9 cellular contexts compared by ENCODE assay signal in the genomic region with DNA sequence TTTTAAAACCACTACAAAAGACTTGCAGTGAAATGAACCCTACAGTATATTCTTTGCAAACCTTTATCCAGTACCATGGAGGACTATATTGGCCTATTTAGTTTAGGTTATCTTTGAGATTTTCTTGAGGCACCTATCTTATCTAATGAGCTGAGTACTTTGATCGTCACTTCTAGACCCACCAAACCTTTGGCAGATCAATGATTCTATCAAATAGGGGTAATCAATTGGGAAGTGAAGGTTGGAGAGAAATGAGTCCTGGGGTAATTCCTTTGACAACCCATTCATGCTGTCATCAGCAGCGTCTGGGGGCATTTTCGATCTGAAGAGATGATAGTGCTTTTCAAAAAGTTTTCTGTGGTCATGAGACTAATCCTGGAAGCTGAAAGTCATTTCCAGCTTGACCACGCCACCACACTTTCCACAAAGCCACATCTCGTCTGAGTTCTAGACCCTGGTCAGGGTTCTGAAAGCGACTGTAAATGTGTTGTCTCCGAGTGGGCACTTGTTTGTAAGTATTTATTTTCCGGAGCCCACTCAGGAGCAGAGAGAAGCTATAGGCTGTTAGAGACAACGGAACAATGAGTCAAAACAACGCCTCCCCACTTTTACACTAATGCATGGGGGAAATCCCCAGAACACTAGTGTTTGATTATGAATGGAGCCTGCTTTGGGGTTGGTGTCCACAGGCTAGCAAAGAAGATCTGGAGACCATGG.
DNase-seq lines count a peak whose midpoint lies in the region; ATAC-seq and FAIRE-seq lines count a peak whose summit lies in the region.
"Had no signal": no experiment of that assay in that cellular context is flagged by ENCODE, and none has a peak within 500 bp of the region (broad histone marks: within the 10 kb centered on the region; RNA-seq: fewer than 3 reads in every experiment).

No MANE protein-coding gene starts in this region.

- peaks cover 48 to 70% of the 10 kb centered on the region in 2 donors for H3K36me3 Mint-ChIP-seq in stimulated activated naive B cell treated with anti-CD40 and anti-IgM and Interleukin-4, amounts not matched to agents 10 μg/mL and 1 μg/mL and 100 μg/mL, for 72 hours

- peak overlapping the region; percentile 86 for H3K27ac Mint-ChIP-seq in stimulated activated naive B cell treated with anti-CD40 and anti-IgM and Interleukin-4, amounts not matched to agents 10 μg/mL and 1 μg/mL and 100 μg/mL, for 72 hours
- H3K27ac Mint-ChIP-seq: HFFc6 had no signal

- ATAC-seq in GM19467 (IDR thresholded peaks at IDR 0.05; ENCODE audit: unreplicated experiment) (peak; percentile 30), HG03439 (IDR thresholded peaks at IDR 0.05; ENCODE audit: unreplicated experiment) (peak; percentile 40)
- peak; percentile 69 to 75 for ATAC-seq in stimulated activated naive B cell treated with anti-CD40 and anti-IgM and Interleukin-4, amounts not matched to agents 10 μg/mL and 1 μg/mL and 100 μg/mL, for 72 hours (replicated peaks)
- ATAC-seq: T-cell had no signal

- FAIRE-seq in RCC 7860 (lab: Jason Lieb, UNC): no peak

- H3K4me3 Mint-ChIP-seq in stimulated activated naive B cell treated with anti-CD40 and anti-IgM and Interleukin-4, amounts not matched to agents 10 μg/mL and 1 μg/mL and 100 μg/mL, for 72 hours: peak overlapping the region; percentile 31 to 67
- H3K4me3 Mint-ChIP-seq: HFFc6, T-cell had no signal

- H3K9me3 Mint-ChIP-seq in stimulated activated naive B cell treated with anti-CD40 and anti-IgM and Interleukin-4, amounts not matched to agents 10 μg/mL and 1 μg/mL and 100 μg/mL, for 72 hours: no peaks in the 10 kb centered on the region
- H3K9me3 Mint-ChIP-seq: HFFc6, T-cell had no signal

- peak; percentile 67 for DNase-seq in activated T-helper 9 cell treated with anti-CD3 and anti-CD28 coated beads, Interleukin-2, amount 50 U/mL, for 16 hours (ENCODE audit: low read depth)
- DNase-seq in stimulated activated naive B cell treated with anti-CD40 and anti-IgM and Interleukin-4, amounts not matched to agents 10 μg/mL and 1 μg/mL and 100 μg/mL, for 72 hours: peak; percentile 79
- DNase-seq in RCC 7860 (ENCODE audit: low spot score) (no peak), NCI-H1930 (lab: John Stamatoyannopoulos, UW) (no peak), foreskin melanocyte (no peak)
- DNase-seq: HFFc6 had no signal

- peaks cover 48 to 88% of the 10 kb centered on the region in 2 donors for H3K4me1 Mint-ChIP-seq in stimulated activated naive B cell treated with anti-CD40 and anti-IgM and Interleukin-4, amounts not matched to agents 10 μg/mL and 1 μg/mL and 100 μg/mL, for 72 hours

- peaks cover 0 to 3% of the 10 kb centered on the region in 2 donors for H3K27me3 Mint-ChIP-seq in stimulated activated naive B cell treated with anti-CD40 and anti-IgM and Interleukin-4, amounts not matched to agents 10 μg/mL and 1 μg/mL and 100 μg/mL, for 72 hours

Comparison
In these comparisons a context has a peak if more than half of its experiments do, and no peak if none do; other contexts are left out.
1. DNase-seq: peak in activated T-helper 9 cell treated with anti-CD3 and anti-CD28 coated beads, Interleukin-2, amount 50 U/mL, for 16 hours (single experiment) and stimulated activated naive B cell treated with anti-CD40 and anti-IgM and Interleukin-4, amounts not matched to agents 10 μg/mL and 1 μg/mL and 100 μg/mL, for 72 hours (single experiment); none in RCC 7860 (single experiment), NCI-H1930 (0 of 2) and foreskin melanocyte (single experiment).
2. Peak in every context shown above with its lines, with median percentiles within 50 percentile points of each other: ATAC-seq.